ENCODE assay signal across 8 cellular contexts in genomic region chrX:43349363-43349762, GRCh38.
A peak's percentile ranks its signal among the peaks of the same experiment; 100 is the strongest.
DNase-seq lines count a peak whose midpoint lies in the region; ATAC-seq and TF ChIP-seq lines count a peak whose summit lies in the region.

No MANE protein-coding gene starts in this region.

- H3K4me3 ChIP-seq in HEK293 (ENCODE audit: low read depth, low read length), result no peak overlapping the region

- H3K4me3 Mint-ChIP-seq in activated naive CD4-positive, alpha-beta T cell treated with anti-CD3 and anti-CD28 coated beads, Interleukin-2, amount 10 ng/mL, durations not matched to agents 7 days and 5 days, result no peak overlapping the region
- no peak overlapping the region for H3K4me3 Mint-ChIP-seq in stimulated activated naive CD8-positive, alpha-beta T cell treated with anti-CD3 and anti-CD28 coated beads, Interleukin-15, amount 100 ng/mL, for 72 hours

- H3K4me1 ChIP-seq in HEK293 (ENCODE audit: control insufficient read depth, insufficient read depth, low read length), result no peaks in the 10 kb centered on the region

- POLR2A ChIA-PET in HEK293 (lab: Yijun Ruan, JAX), result no interaction called here

- H3K27ac ChIP-seq in HEK293 (ENCODE audit: extremely low read depth, low read depth, low read length), result no peak overlapping the region

- no peaks in the 10 kb centered on the region; the same call in 1 of the 2 replicates for H3K9me3 ChIP-seq in HEK293 (ENCODE audit: control insufficient read depth, insufficient read depth, low read depth, low read length)

- no peaks in the 10 kb centered on the region for H3K36me3 Mint-ChIP-seq in activated naive CD4-positive, alpha-beta T cell treated with anti-CD3 and anti-CD28 coated beads, Interleukin-2, amount 10 ng/mL, durations not matched to agents 7 days and 5 days

- ATAC-seq in stimulated activated naive CD8-positive, alpha-beta T cell treated with anti-CD3 and anti-CD28 coated beads, Interleukin-15, amount 100 ng/mL, for 72 hours, result no peak

- DNase-seq in activated T-cell treated with anti-CD3 and anti-CD28 coated beads for 24 hours (ENCODE audit: low read depth) (peak; percentile 7), activated T-cell treated with anti-CD3 and anti-CD28 coated beads for 4 hours (no peak), NCI-H82 treated with DMSO at 0.1 percent for 48 hours (lab: John Stamatoyannopoulos, UW; ENCODE audit: unreplicated experiment) (peak; percentile 35), kidney tubule cell (ENCODE audit: low spot score) (peak; percentile 58), cerebellar nuclear complex (lab: John Stamatoyannopoulos, UW) (no peak)
- DNase-seq in activated naive CD4-positive, alpha-beta T cell treated with anti-CD3 and anti-CD28 coated beads, Interleukin-2, amount 10 ng/mL, durations not matched to agents 7 days and 5 days, result peak; percentile 43
- DNase-seq in stimulated activated naive CD8-positive, alpha-beta T cell treated with anti-CD3 and anti-CD28 coated beads, Interleukin-15, amount 100 ng/mL, for 72 hours, result peak; percentile 5 to 20

- H3K27ac Mint-ChIP-seq in activated naive CD4-positive, alpha-beta T cell treated with anti-CD3 and anti-CD28 coated beads, Interleukin-2, amount 10 ng/mL, durations not matched to agents 7 days and 5 days, result no peak overlapping the region
- no peak overlapping the region for H3K27ac Mint-ChIP-seq in stimulated activated naive CD8-positive, alpha-beta T cell treated with anti-CD3 and anti-CD28 coated beads, Interleukin-15, amount 100 ng/mL, for 72 hours

- CTCF ChIA-PET in HEK293 (lab: Yijun Ruan, JAX), result interaction anchor here (0.6 to 2.5 kb wide), 14 partner anchors 11 to 387 kb away, joined by 3 to 18 read pairs (median 3); no protein-coding TSS in a partner anchor
- CTCF ChIA-PET in activated naive CD4-positive, alpha-beta T cell treated with anti-CD3 and anti-CD28 coated beads, Interleukin-2, amount 10 ng/mL, durations not matched to agents 7 days and 5 days (lab: Charles Lee), result interaction anchor here (1.1 to 2.3 kb wide), 2 partner anchors 207 to 401 kb away, joined by 3 to 16 read pairs; no protein-coding TSS in a partner anchor

- no peaks in the 10 kb centered on the region for H3K4me1 Mint-ChIP-seq in activated naive CD4-positive, alpha-beta T cell treated with anti-CD3 and anti-CD28 coated beads, Interleukin-2, amount 10 ng/mL, durations not matched to agents 7 days and 5 days
- no peaks in the 10 kb centered on the region for H3K4me1 Mint-ChIP-seq in stimulated activated naive CD8-positive, alpha-beta T cell treated with anti-CD3 and anti-CD28 coated beads, Interleukin-15, amount 100 ng/mL, for 72 hours

- H3K27me3 Mint-ChIP-seq in activated naive CD4-positive, alpha-beta T cell treated with anti-CD3 and anti-CD28 coated beads, Interleukin-2, amount 10 ng/mL, durations not matched to agents 7 days and 5 days, result no peaks in the 10 kb centered on the region
- no peaks in the 10 kb centered on the region for H3K27me3 Mint-ChIP-seq in stimulated activated naive CD8-positive, alpha-beta T cell treated with anti-CD3 and anti-CD28 coated beads, Interleukin-15, amount 100 ng/mL, for 72 hours

- no peaks in the 10 kb centered on the region for H3K9me3 Mint-ChIP-seq in activated naive CD4-positive, alpha-beta T cell treated with anti-CD3 and anti-CD28 coated beads, Interleukin-2, amount 10 ng/mL, durations not matched to agents 7 days and 5 days
- no peaks in the 10 kb centered on the region for H3K9me3 Mint-ChIP-seq in stimulated activated naive CD8-positive, alpha-beta T cell treated with anti-CD3 and anti-CD28 coated beads, Interleukin-15, amount 100 ng/mL, for 72 hours

- TF ChIP-seq CTCF in HEK293 (tag by site-specific recombination; IDR thresholded peaks at IDR 0.05), result no peak

- no peaks in the 10 kb centered on the region for H3K36me3 ChIP-seq in HEK293 (ENCODE audit: control insufficient read depth in 2 of 2, insufficient read depth in 1 of 2, low read length in 2 of 2)

TF ChIP-seq in HEK293, 187 proteins besides CTCF, POLR2A, EP300 and RAD21:
- TF ChIP-seq GFI1B (tag by site-specific recombination; IDR thresholded peaks at IDR 0.05), result no peak
- TF ChIP-seq ZNF654 (tag by site-specific recombination; IDR thresholded peaks at IDR 0.05; ENCODE audit: low read depth), result peak; percentile 8; the same call in 1 of the 2 replicates

Comparison
In these comparisons a context has a peak if more than half of its experiments do, and no peak if none do; other contexts are left out.
1. DNase-seq: peak in activated T-cell treated with anti-CD3 and anti-CD28 coated beads for 24 hours (single experiment), NCI-H82 treated with DMSO at 0.1 percent for 48 hours (single experiment), activated naive CD4-positive, alpha-beta T cell treated with anti-CD3 and anti-CD28 coated beads, Interleukin-2, amount 10 ng/mL, durations not matched to agents 7 days and 5 days (single experiment), kidney tubule cell (single experiment) and stimulated activated naive CD8-positive, alpha-beta T cell treated with anti-CD3 and anti-CD28 coated beads, Interleukin-15, amount 100 ng/mL, for 72 hours (2 of 2); none in activated T-cell treated with anti-CD3 and anti-CD28 coated beads for 4 hours (single experiment) and cerebellar nuclear complex (0 of 2).